In the genomic region with DNA sequence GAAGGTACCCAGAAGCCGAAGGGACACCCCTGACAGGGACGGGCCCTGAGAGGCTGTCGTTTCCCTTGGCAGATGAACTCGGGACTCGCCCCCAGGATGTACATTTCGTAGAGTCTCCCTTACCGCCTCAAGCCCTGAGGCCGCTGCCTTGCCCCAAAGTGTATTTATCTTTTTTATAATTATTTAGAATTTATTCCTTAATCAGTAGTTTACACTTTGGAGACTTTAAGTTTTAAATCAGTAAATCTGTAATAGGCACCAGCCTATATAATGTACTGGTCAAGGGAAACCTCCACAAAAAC, we compare ENCODE assay signal across 8 cellular contexts. TPM values are rescaled to one million over a fixed set of nuclear protein-coding genes. Genes with fewer than 3 reads are reported as not detected.
DNase-seq lines count a peak whose midpoint lies in the region; ATAC-seq and TF ChIP-seq lines count a peak whose summit lies in the region.

No MANE protein-coding gene starts in this region.

- H3K36me3 Mint-ChIP-seq in WTC11 = peaks cover 4% of the 10 kb centered on the region

- H3K36me3 ChIP-seq in BJ (ENCODE audit: control insufficient read depth, insufficient read depth, low read length) = no peaks in the 10 kb centered on the region
- H3K36me3 ChIP-seq in hepatocyte (replicated peaks; ENCODE audit: insufficient read depth, low read depth) = no peaks in the 10 kb centered on the region

- no peaks in the 10 kb centered on the region for H3K9me3 ChIP-seq in hepatocyte (ENCODE audit: low read depth)

- no peaks in the 10 kb centered on the region for H3K9me2 ChIP-seq in hepatocyte (replicated peaks; ENCODE audit: insufficient read depth)

- H3K9me3 Mint-ChIP-seq in WTC11 = no peaks in the 10 kb centered on the region

- H3K4me3 ChIP-seq in BJ (ENCODE audit: low read depth, low read length) (peak overlapping the region; percentile 86), hepatocyte (peak overlapping the region; percentile 36)

- CTCF ChIA-PET in BJ (lab: Yijun Ruan, JAX) = no interaction called here
- CTCF ChIA-PET in WTC11 (lab: Charles Lee) = no interaction called here

- H3K27me3 Mint-ChIP-seq in WTC11 (ENCODE audit: low read depth) = no peaks in the 10 kb centered on the region

- TF ChIP-seq CTCF in BJ (IDR thresholded peaks at IDR 0.05; ENCODE audit: insufficient read depth, low read depth, low read length) = no peak
- TF ChIP-seq CTCF in WTC11 (IDR thresholded peaks at IDR 0.05) = no peak
- TF ChIP-seq CTCF in hepatocyte (IDR thresholded peaks at IDR 0.05; ENCODE audit: poor library complexity) = no peak

- H3K27ac ChIP-seq in hepatocyte = peak overlapping the region; percentile 94

- peaks cover 22% of the 10 kb centered on the region for H3K79me2 ChIP-seq in hepatocyte

- no peaks in the 10 kb centered on the region for H4K20me1 ChIP-seq in hepatocyte (ENCODE audit: insufficient read depth, poor library complexity, severe bottlenecking)

- POLR2A ChIA-PET in BJ (lab: Charles Lee) = no interaction called here
- POLR2A ChIA-PET in WTC11 (lab: Charles Lee) = no interaction called here

- H3K4me1 ChIP-seq in hepatocyte (ENCODE audit: insufficient read depth) = peaks cover 12% of the 10 kb centered on the region

- H3K4me1 Mint-ChIP-seq in WTC11 = peaks cover 46% of the 10 kb centered on the region

- peak overlapping the region; percentile 74 for H3K4me3 Mint-ChIP-seq in WTC11

- DNase-seq in BJ (ENCODE audit: low read depth) (no peak), WTC11 (ENCODE audit: low spot score) (no peak), hepatocyte (ENCODE audit: low spot score) (no peak), AG20443 (ENCODE audit: low spot score) (no peak), NCI-H2196 (lab: John Stamatoyannopoulos, UW; ENCODE audit: unreplicated experiment) (no peak)
- DNase-seq in stimulated activated naive CD8-positive, alpha-beta T cell treated with anti-CD3 and anti-CD28 coated beads, Interleukin-15, Interleukin-2, amounts not matched to agents 100 U/mL and 50 U/mL, for 24 hours = no peak

- peak; percentile 35 for ATAC-seq in GM19351 (IDR thresholded peaks at IDR 0.05; ENCODE audit: unreplicated experiment)
- ATAC-seq in HG03280 (IDR thresholded peaks at IDR 0.05; ENCODE audit: unreplicated experiment) = peak; percentile 38
- no peak for ATAC-seq in WTC11
- ATAC-seq in stimulated activated naive CD8-positive, alpha-beta T cell treated with anti-CD3 and anti-CD28 coated beads, Interleukin-15, Interleukin-2, amounts not matched to agents 100 U/mL and 50 U/mL, for 24 hours = peak; percentile 59

- WGBS in hepatocyte (ENCODE audit: low lambda C conversion rate, missing lambda C conversion rate) = 8% methylated on average over 8 of the region's 8 CpGs

- peak overlapping the region; percentile 78 for H2AFZ ChIP-seq in hepatocyte

- peak overlapping the region; percentile 60; the same call in 1 of the 2 replicates for H3K27ac Mint-ChIP-seq in WTC11

- peak overlapping the region; percentile 71 for H3K4me2 ChIP-seq in hepatocyte

- no peaks in the 10 kb centered on the region for H3K27me3 ChIP-seq in BJ (ENCODE audit: control insufficient read depth, insufficient read depth, low read length)
- H3K27me3 ChIP-seq in hepatocyte = no peaks in the 10 kb centered on the region

TF ChIP-seq in WTC11, 78 proteins besides CTCF, POLR2A, EP300 and RAD21:
- TF ChIP-seq, protein P1, sequence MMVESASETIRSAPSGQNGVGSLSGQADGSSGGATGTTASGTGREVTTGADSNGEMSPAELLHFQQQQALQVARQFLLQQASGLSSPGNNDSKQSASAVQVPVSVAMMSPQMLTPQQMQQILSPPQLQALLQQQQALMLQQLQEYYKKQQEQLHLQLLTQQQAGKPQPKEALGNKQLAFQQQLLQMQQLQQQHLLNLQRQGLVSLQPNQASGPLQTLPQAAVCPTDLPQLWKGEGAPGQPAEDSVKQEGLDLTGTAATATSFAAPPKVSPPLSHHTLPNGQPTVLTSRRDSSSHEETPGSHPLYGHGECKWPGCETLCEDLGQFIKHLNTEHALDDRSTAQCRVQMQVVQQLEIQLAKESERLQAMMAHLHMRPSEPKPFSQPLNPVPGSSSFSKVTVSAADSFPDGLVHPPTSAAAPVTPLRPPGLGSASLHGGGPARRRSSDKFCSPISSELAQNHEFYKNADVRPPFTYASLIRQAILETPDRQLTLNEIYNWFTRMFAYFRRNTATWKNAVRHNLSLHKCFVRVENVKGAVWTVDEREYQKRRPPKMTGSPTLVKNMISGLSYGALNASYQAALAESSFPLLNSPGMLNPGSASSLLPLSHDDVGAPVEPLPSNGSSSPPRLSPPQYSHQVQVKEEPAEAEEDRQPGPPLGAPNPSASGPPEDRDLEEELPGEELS (CRISPR knock-in tag; IDR thresholded peaks at IDR 0.05) = no peak
- TF ChIP-seq SOX15 (CRISPR knock-in tag; IDR thresholded peaks at IDR 0.05) = no peak
- TF ChIP-seq GRHL2 (CRISPR knock-in tag; IDR thresholded peaks at IDR 0.05; ENCODE audit: insufficient replicate concordance, severe bottlenecking) = no peak
- TF ChIP-seq, protein P2, sequence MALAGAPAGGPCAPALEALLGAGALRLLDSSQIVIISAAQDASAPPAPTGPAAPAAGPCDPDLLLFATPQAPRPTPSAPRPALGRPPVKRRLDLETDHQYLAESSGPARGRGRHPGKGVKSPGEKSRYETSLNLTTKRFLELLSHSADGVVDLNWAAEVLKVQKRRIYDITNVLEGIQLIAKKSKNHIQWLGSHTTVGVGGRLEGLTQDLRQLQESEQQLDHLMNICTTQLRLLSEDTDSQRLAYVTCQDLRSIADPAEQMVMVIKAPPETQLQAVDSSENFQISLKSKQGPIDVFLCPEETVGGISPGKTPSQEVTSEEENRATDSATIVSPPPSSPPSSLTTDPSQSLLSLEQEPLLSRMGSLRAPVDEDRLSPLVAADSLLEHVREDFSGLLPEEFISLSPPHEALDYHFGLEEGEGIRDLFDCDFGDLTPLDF (CRISPR knock-in tag; IDR thresholded peaks at IDR 0.05) = no peak

RNA-seq across cellular contexts. Expression of a gene that starts 0.7 kb away (rescaled TPM):
- polyA plus RNA-seq in BJ (2011; rRNA removed) (11.9 and 17.9 TPM in 2 replicates), hepatocyte (16.5 and 18.4 TPM in 2 replicates)
- 6.1 TPM in 2 replicates for polyA minus RNA-seq in BJ (2011; rRNA and poly(A)+ RNA removed)
- total RNA-seq in WTC11 (2021) (20.1 to 21.0 TPM (median 20.4 TPM) in 3 replicates), hepatocyte (19.3 and 25.1 TPM in 2 replicates)
